Comparison of ENCODE assay signal across 16 cellular contexts in the genomic region with DNA sequence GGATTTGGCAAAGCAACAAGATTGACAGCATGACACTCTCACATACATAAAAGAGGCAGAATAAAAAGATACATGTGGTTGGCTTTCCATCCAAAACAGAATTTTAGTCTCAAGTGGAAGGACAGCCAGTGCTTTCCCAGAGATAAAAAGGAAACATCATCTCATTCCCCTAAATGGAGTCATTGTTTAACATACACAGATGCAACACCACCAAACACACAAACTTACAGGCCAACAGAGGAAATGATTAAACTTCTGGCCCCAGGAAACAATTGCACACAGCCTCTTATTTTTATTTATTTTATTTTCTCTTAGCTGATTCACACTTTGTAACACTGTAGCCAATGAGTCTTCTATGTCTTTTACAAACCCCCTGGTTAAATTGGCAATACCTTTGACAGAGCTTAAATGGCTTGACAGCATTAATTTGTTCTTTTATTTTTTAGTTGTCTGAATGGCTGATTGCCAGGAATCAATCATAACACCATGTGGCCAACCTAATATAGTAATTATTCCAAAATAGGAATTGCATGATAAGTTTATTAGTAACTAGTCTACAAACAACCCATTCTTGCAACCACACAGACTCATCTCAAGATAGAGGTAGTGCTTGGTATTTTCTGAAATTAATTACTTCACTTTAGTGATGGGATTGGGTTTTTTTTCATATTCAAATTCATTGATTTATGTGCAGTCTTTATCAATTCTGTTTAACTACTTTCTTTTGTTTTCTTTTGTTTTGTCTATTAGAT.
DNase-seq lines count a peak whose midpoint lies in the region; ATAC-seq, FAIRE-seq and TF ChIP-seq lines count a peak whose summit lies in the region.
"Had no signal": no experiment of that assay in that cellular context is flagged by ENCODE, and none has a peak within 500 bp of the region (broad histone marks: within the 10 kb centered on the region; RNA-seq: fewer than 3 reads in every experiment).

No MANE protein-coding gene starts in this region.

- no peak overlapping the region for H3K27ac ChIP-seq in RWPE2 (ENCODE audit: poor library complexity, severe bottlenecking)
- H3K27ac ChIP-seq: neutrophil had no signal

- peak; percentile 74 for FAIRE-seq in H54 (lab: Jason Lieb, UNC)
- FAIRE-seq: GM19239 had no signal

- no peaks in the 10 kb centered on the region for H3K36me3 ChIP-seq in RWPE2 (ENCODE audit: low read depth)
- H3K36me3 ChIP-seq: neutrophil had no signal

- H3K4me3 ChIP-seq in RWPE2 (ENCODE audit: severe bottlenecking) (no peak overlapping the region), foreskin fibroblast (ENCODE audit: low read depth in 1 of 2, low read length in 2 of 2) (no peak overlapping the region), skeletal muscle cell (ENCODE audit: low read depth, low read length) (no peak overlapping the region)

- peak; percentile 72; the same call in 2 of the 3 replicates for ATAC-seq in RWPE2 (ENCODE audit: low read depth)
- ATAC-seq: activated CD4-positive, alpha-beta T cell treated with anti-CD3 and anti-CD28 coated beads for 36 hours; stimulated activated naive CD8-positive, alpha-beta T cell treated with anti-CD3 and anti-CD28 coated beads, Interleukin-15, amount 100 ng/mL, for 72 hours had no signal

- TF ChIP-seq CTCF in RWPE2 (IDR thresholded peaks at IDR 0.05; ENCODE audit: poor library complexity, severe bottlenecking) (no peak), foreskin fibroblast (IDR thresholded peaks at IDR 0.05; ENCODE audit: low read depth, low read length) (no peak)

- in situ Hi-C loops in KBM-7 (cut with MboI; ENCODE audit: low pct_unique_long_range_greater_than_20kb, low sequenced_read_pairs): no loop called here

- no peaks in the 10 kb centered on the region for H3K27me3 ChIP-seq in RWPE2 (ENCODE audit: insufficient read depth, poor library complexity, severe bottlenecking)
- H3K27me3 ChIP-seq: neutrophil had no signal

- DNase-seq in H54 (ENCODE audit: insufficient read length, low spot score) (no peak), RWPE2 (ENCODE audit: low spot score) (no peak), foreskin fibroblast (peak; percentile 68 to 73), skeletal muscle cell (ENCODE audit: low read depth) (peak; percentile 53), KBM-7 (no peak), NCI-H82 (lab: John Stamatoyannopoulos, UW) (no peak)
- no peak for DNase-seq in NK-92 treated with Interleukin-12 subunit alpha and Interleukin-12 subunit beta, amount 100 ng/mL, for 24 hours (lab: John Stamatoyannopoulos, UW)
- DNase-seq: activated CD4-positive, alpha-beta T cell treated with anti-CD3 and anti-CD28 coated beads for 36 hours; Caco-2; caudate nucleus; NCI-H69; stimulated activated CD4-positive, alpha-beta T cell treated with anti-CD3 and anti-CD28 coated beads, Interleukin-4, amount 100 ng/mL, for 4 hours; stimulated activated naive CD8-positive, alpha-beta T cell treated with anti-CD3 and anti-CD28 coated beads, Interleukin-15, amount 100 ng/mL, for 72 hours; SW 1271 had no signal

- no peaks in the 10 kb centered on the region for H3K9me3 ChIP-seq in RWPE2 (ENCODE audit: severe bottlenecking)
- H3K9me3 ChIP-seq: Caco-2, neutrophil had no signal

- H3K4me1 ChIP-seq in RWPE2 (ENCODE audit: insufficient read depth, poor library complexity, severe bottlenecking): peaks cover 6% of the 10 kb centered on the region
- H3K4me1 ChIP-seq: Caco-2 had no signal

- no peak for TF ChIP-seq POLR2A in H54 (IDR thresholded peaks at IDR 0.05; ENCODE audit: low read depth, low read length)

Comparison
In these comparisons a context has a peak if more than half of its experiments do, and no peak if none do; other contexts are left out.
1. DNase-seq: peak in foreskin fibroblast (2 of 2) and skeletal muscle cell (single experiment); none in H54 (single experiment), RWPE2 (single experiment), NK-92 treated with Interleukin-12 subunit alpha and Interleukin-12 subunit beta, amount 100 ng/mL, for 24 hours (single experiment), KBM-7 (single experiment) and NCI-H82 (single experiment).